ENCODE assay signal across 22 cellular contexts in the genomic region with DNA sequence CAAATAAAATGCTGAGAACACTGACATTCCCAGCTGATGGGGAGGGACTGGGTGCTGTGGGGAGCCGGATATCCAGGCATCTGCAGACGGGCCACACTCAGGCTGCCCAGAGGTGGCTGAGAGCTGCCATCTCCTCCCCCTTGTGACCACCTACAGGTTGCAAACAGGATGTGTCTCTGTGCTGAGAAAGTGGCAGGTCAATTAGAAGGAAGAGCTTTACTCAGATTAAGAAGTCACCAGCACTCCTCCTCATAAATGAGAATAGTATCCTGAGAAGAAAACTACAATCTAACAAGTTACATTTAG.
DNase-seq lines count a peak whose midpoint lies in the region; ATAC-seq and TF ChIP-seq lines count a peak whose summit lies in the region.
"Had no signal": no experiment of that assay in that cellular context is flagged by ENCODE, and none has a peak within 500 bp of the region (broad histone marks: within the 10 kb centered on the region; RNA-seq: fewer than 3 reads in every experiment).

No MANE protein-coding gene starts in this region.

- no peak overlapping the region for H2AFZ ChIP-seq in SK-N-SH (ENCODE audit: low read depth)

- H3K4me1 ChIP-seq in HUES48 (ENCODE audit: control insufficient read depth, insufficient read depth, low read length), result peaks cover 17% of the 10 kb centered on the region; the same call in 1 of the 2 replicates
- peaks cover 13% of the 10 kb centered on the region for H3K4me1 ChIP-seq in endodermal cell (ENCODE audit: control insufficient read depth, insufficient read depth, low read length)
- peaks cover 12% of the 10 kb centered on the region for H3K4me1 ChIP-seq in muscle layer of colon (ENCODE audit: insufficient read depth, low read length)
- no peaks in the 10 kb centered on the region for H3K4me1 ChIP-seq in SK-N-SH (ENCODE audit: control insufficient read depth in 1 of 2, insufficient read depth in 2 of 2, low read depth in 1 of 2, low read length in 1 of 2)
- H3K4me1 ChIP-seq in vagina, result no peaks in the 10 kb centered on the region
- H3K4me1 ChIP-seq: gastrocnemius medialis, pancreas, uterus had no signal

- peak overlapping the region; percentile 51 for H3K27ac ChIP-seq in HUES48 (ENCODE audit: low read depth, low read length)
- H3K27ac ChIP-seq in endodermal cell (ENCODE audit: low read depth, low read length), result no peak overlapping the region
- peak overlapping the region; percentile 70 for H3K27ac ChIP-seq in muscle layer of colon (ENCODE audit: low read depth, low read length)
- H3K27ac ChIP-seq in SK-N-SH (ENCODE audit: low read depth in 2 of 2, low read length in 1 of 2), result no peak overlapping the region
- H3K27ac ChIP-seq in vagina, result no peak overlapping the region
- H3K27ac ChIP-seq: brain microvascular endothelial cell, gastrocnemius medialis, pancreas, RWPE1, SJSA1, thoracic aorta, uterus had no signal

- H3K9ac ChIP-seq in HUES48 (ENCODE audit: low read depth, low read length) (no peak overlapping the region), endodermal cell (ENCODE audit: extremely low read depth, low read length, poor library complexity, severe bottlenecking) (no peak overlapping the region), muscle layer of colon (ENCODE audit: low read length) (no peak overlapping the region), SK-N-SH (no peak overlapping the region)

- DNase-seq in ELF-1 (ENCODE audit: low read depth, low spot score) (peak; percentile 32), endodermal cell (peak; percentile 88), SK-N-SH (no peak), vagina (ENCODE audit: extremely low spot score in 2 of 2) (no peak)
- no peak for DNase-seq in natural killer cell treated with Interleukin-12 subunit alpha and Interleukin-12 subunit beta and Interleukin-15 and Interleukin-18, amount 100 ng/mL, for 72 hours (ENCODE audit: low spot score)
- DNase-seq: activated B cell treated with CpG ODN at 0.5 μM for 24 hours, gastrocnemius medialis, GOT3, NCI-H1436 treated with DMSO at 0.1 percent for 48 hours had no signal

- no peaks in the 10 kb centered on the region for H3K9me3 ChIP-seq in HUES48 (ENCODE audit: control insufficient read depth, insufficient read depth, low read length)
- no peaks in the 10 kb centered on the region for H3K9me3 ChIP-seq in endodermal cell (ENCODE audit: control insufficient read depth, low read length)
- H3K9me3 ChIP-seq in muscle layer of colon (ENCODE audit: low read length), result no peaks in the 10 kb centered on the region
- no peaks in the 10 kb centered on the region for H3K9me3 ChIP-seq in SK-N-SH
- no peaks in the 10 kb centered on the region for H3K9me3 ChIP-seq in vagina
- H3K9me3 ChIP-seq: gastrocnemius medialis, pancreas, SJSA1, thoracic aorta, uterus had no signal

- H3K27me3 Mint-ChIP-seq in endodermal cell (ENCODE audit: insufficient read depth), result no peaks in the 10 kb centered on the region
- H3K27me3 Mint-ChIP-seq in natural killer cell treated with Interleukin-12 subunit alpha and Interleukin-12 subunit beta and Interleukin-15 and Interleukin-18, amount 100 ng/mL, for 72 hours, result no peaks in the 10 kb centered on the region
- H3K27me3 Mint-ChIP-seq: activated B cell treated with CpG ODN at 0.5 μM for 24 hours; activated naive CD4-positive, alpha-beta T cell treated with anti-CD3 and anti-CD28 coated beads, Interleukin-2, amount 10 ng/mL, durations not matched to agents 7 days and 5 days; CD4-positive, alpha-beta T cell; memory B cell had no signal

- POLR2A ChIA-PET in SK-N-SH (lab: Yijun Ruan, JAX), result no interaction called here

- no peak for TF ChIP-seq RAD21 in SK-N-SH (IDR thresholded peaks at IDR 0.05; ENCODE audit: low read length)

- peaks cover 40% of the 10 kb centered on the region for H3K36me3 Mint-ChIP-seq in endodermal cell (ENCODE audit: low read depth)
- H3K36me3 Mint-ChIP-seq in natural killer cell treated with Interleukin-12 subunit alpha and Interleukin-12 subunit beta and Interleukin-15 and Interleukin-18, amount 100 ng/mL, for 72 hours, result peaks cover 24% of the 10 kb centered on the region

- H3F3A ChIP-seq in SK-N-SH (replicated peaks; ENCODE audit: insufficient read depth), result no peaks in the 10 kb centered on the region

- CTCF ChIA-PET in SK-N-SH (lab: Yijun Ruan, JAX), result interaction anchor here (0.9 to 5.7 kb wide), 21 partner anchors 10 to 843 kb away, joined by 3 to 44 read pairs (median 7); no protein-coding TSS in a partner anchor

- no peaks in the 10 kb centered on the region for H3K79me2 ChIP-seq in SK-N-SH (ENCODE audit: insufficient read depth)

- H3K36me3 ChIP-seq in HUES48 (ENCODE audit: control insufficient read depth, insufficient read depth, low read length) (peaks cover 64% of the 10 kb centered on the region), endodermal cell (ENCODE audit: control insufficient read depth, insufficient read depth, low read length) (peaks cover 38% of the 10 kb centered on the region), muscle layer of colon (ENCODE audit: insufficient read depth, low read length) (peaks cover 13% of the 10 kb centered on the region), SK-N-SH (replicated peaks in 1 of 2; ENCODE audit: control insufficient read depth in 1 of 2, insufficient read depth in 2 of 2, low read length in 1 of 2) (peaks cover 7 to 36% of the 10 kb centered on the region in 2 experiments), vagina (peaks cover 0 to 10% of the 10 kb centered on the region in 2 donors)
- H3K36me3 ChIP-seq: thoracic aorta, uterus had no signal

- no peaks in the 10 kb centered on the region for H3K9me3 Mint-ChIP-seq in endodermal cell
- H3K9me3 Mint-ChIP-seq in natural killer cell treated with Interleukin-12 subunit alpha and Interleukin-12 subunit beta and Interleukin-15 and Interleukin-18, amount 100 ng/mL, for 72 hours, result no peaks in the 10 kb centered on the region
- H3K9me3 Mint-ChIP-seq: activated B cell treated with CpG ODN at 0.5 μM for 24 hours; activated naive CD4-positive, alpha-beta T cell treated with anti-CD3 and anti-CD28 coated beads, Interleukin-2, amount 10 ng/mL, durations not matched to agents 7 days and 5 days; CD4-positive, alpha-beta T cell; memory B cell; neural crest cell had no signal

- H3K27me3 ChIP-seq in HUES48 (ENCODE audit: control insufficient read depth, insufficient read depth, low read length) (no peaks in the 10 kb centered on the region), endodermal cell (ENCODE audit: control insufficient read depth, insufficient read depth, low read length, poor library complexity, severe bottlenecking) (no peaks in the 10 kb centered on the region), muscle layer of colon (ENCODE audit: control insufficient read depth in 1 of 2, insufficient read depth in 2 of 2, low read length in 2 of 2) (no peaks in the 10 kb centered on the region), SK-N-SH (ENCODE audit: insufficient read depth) (no peaks in the 10 kb centered on the region), vagina (no peaks in the 10 kb centered on the region)
- H3K27me3 ChIP-seq: brain microvascular endothelial cell, gastrocnemius medialis, pancreas, SJSA1, uterus had no signal

- H4K20me1 ChIP-seq in SK-N-SH (ENCODE audit: insufficient read depth), result no peaks in the 10 kb centered on the region

- TF ChIP-seq CTCF in endodermal cell (conservative IDR thresholded peaks at IDR 0.05) (peak; percentile 58), SK-N-SH (IDR thresholded peaks at IDR 0.05) (no peak), vagina (IDR thresholded peaks at IDR 0.05) (no peak)

- intact Hi-C loops in vagina (cut with DNase I), result loop anchor here (10.0 kb wide), 1 partner anchor 801 kb away; no protein-coding TSS in a partner anchor

- no peak overlapping the region for H3K4me3 Mint-ChIP-seq in endodermal cell
- H3K4me3 Mint-ChIP-seq in natural killer cell treated with Interleukin-12 subunit alpha and Interleukin-12 subunit beta and Interleukin-15 and Interleukin-18, amount 100 ng/mL, for 72 hours, result no peak overlapping the region
- H3K4me3 Mint-ChIP-seq: activated B cell treated with CpG ODN at 0.5 μM for 24 hours; activated naive CD4-positive, alpha-beta T cell treated with anti-CD3 and anti-CD28 coated beads, Interleukin-2, amount 10 ng/mL, durations not matched to agents 7 days and 5 days; CD4-positive, alpha-beta T cell; memory B cell; neural crest cell had no signal

- no peak for ATAC-seq in HG03378 (IDR thresholded peaks at IDR 0.05; ENCODE audit: unreplicated experiment)
- ATAC-seq in natural killer cell treated with Interleukin-12 subunit alpha and Interleukin-12 subunit beta and Interleukin-15 and Interleukin-18, amount 100 ng/mL, for 72 hours, result no peak

- no peak for TF ChIP-seq EP300 in SK-N-SH (IDR thresholded peaks at IDR 0.05; ENCODE audit: borderline replicate concordance in 1 of 2, low read depth in 1 of 2, low read length in 1 of 2)

- 65 to 80% methylated on average over 1 to 2 of the region's 2 CpGs for WGBS in endodermal cell (ENCODE audit: insufficient coverage in 1 of 2, insufficient read length in 1 of 2), 2 experiments
- WGBS in SK-N-SH (ENCODE audit: low lambda C conversion rate), result 60% methylated on average over 2 of the region's 2 CpGs

- H3K4me1 Mint-ChIP-seq in endodermal cell, result peaks cover 13% of the 10 kb centered on the region
- H3K4me1 Mint-ChIP-seq in natural killer cell treated with Interleukin-12 subunit alpha and Interleukin-12 subunit beta and Interleukin-15 and Interleukin-18, amount 100 ng/mL, for 72 hours (ENCODE audit: low read depth in 2 of 2), result peaks cover 0 to 5% of the 10 kb centered on the region in 2 donors
- H3K4me1 Mint-ChIP-seq: activated B cell treated with CpG ODN at 0.5 μM for 24 hours, memory B cell had no signal

- H3K4me3 ChIP-seq in HUES48 (ENCODE audit: low read depth, low read length) (no peak overlapping the region), endodermal cell (ENCODE audit: low read length) (no peak overlapping the region), muscle layer of colon (ENCODE audit: low read depth in 1 of 2, low read length in 2 of 2) (no peak overlapping the region), SK-N-SH (ENCODE audit: low read depth in 2 of 2, low read length in 1 of 2) (no peak overlapping the region), vagina (no peak overlapping the region)
- H3K4me3 ChIP-seq: gastrocnemius medialis, pancreas, SJSA1, thoracic aorta, uterus had no signal

- TF ChIP-seq POLR2A in vagina (IDR thresholded peaks at IDR 0.05), result no peak

- H3K4me2 ChIP-seq in SK-N-SH, result no peak overlapping the region

- no peak overlapping the region for H3K27ac Mint-ChIP-seq in endodermal cell
- peak overlapping the region in 1 of 2 donors; percentile 34 for H3K27ac Mint-ChIP-seq in natural killer cell treated with Interleukin-12 subunit alpha and Interleukin-12 subunit beta and Interleukin-15 and Interleukin-18, amount 100 ng/mL, for 72 hours
- H3K27ac Mint-ChIP-seq: activated B cell treated with CpG ODN at 0.5 μM for 24 hours; activated naive CD4-positive, alpha-beta T cell treated with anti-CD3 and anti-CD28 coated beads, Interleukin-2, amount 10 ng/mL, durations not matched to agents 7 days and 5 days; CD4-positive, alpha-beta T cell had no signal

- no peaks in the 10 kb centered on the region for H3K9me2 ChIP-seq in SK-N-SH

TF ChIP-seq in SK-N-SH, 30 proteins besides CTCF, POLR2A, EP300 and RAD21 (continues in another document):
- TF ChIP-seq TCF12 (IDR thresholded peaks at IDR 0.05), result no peak

Comparison
In these comparisons a context has a peak if more than half of its experiments do, and no peak if none do; other contexts are left out.
1. DNase-seq: peak in ELF-1 (single experiment) and endodermal cell (single experiment); none in SK-N-SH (single experiment), natural killer cell treated with Interleukin-12 subunit alpha and Interleukin-12 subunit beta and Interleukin-15 and Interleukin-18, amount 100 ng/mL, for 72 hours (single experiment) and vagina (0 of 2).
2. H3K27ac ChIP-seq: peak in HUES48 (single experiment) and muscle layer of colon (single experiment); none in endodermal cell (single experiment), SK-N-SH (0 of 2) and vagina (single experiment).